ENCODE assay signal across 1 cellular context in the genomic region with DNA sequence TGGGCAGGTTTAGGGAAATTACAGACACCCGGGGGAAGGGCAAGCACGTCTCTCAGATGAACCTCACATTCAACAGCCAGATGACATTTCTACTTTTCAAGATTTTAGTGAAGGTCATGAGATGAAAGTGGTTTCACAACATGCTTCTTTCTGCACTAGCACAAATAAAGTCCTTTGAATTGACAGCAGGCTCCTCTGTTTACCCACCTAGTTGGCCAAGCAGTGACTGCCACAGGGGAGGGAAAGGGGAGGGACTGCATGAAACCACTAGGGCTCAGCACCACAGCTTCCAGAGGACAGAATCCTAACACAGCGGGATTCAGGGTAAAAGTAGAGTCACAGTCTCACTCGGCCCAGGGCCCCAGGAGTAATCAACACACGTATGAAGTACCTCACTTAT.
TF ChIP-seq lines count a peak whose summit lies in the region.

No MANE protein-coding gene starts in this region.

TF ChIP-seq in HepG2, 621 proteins besides CTCF, POLR2A, EP300 and RAD21 (continued from another document and continues in another):
- TF ChIP-seq SOX6 (IDR thresholded peaks at IDR 0.05): no peak
- peak; percentile 16; the same call in 1 of the 2 replicates for TF ChIP-seq SOX6 (CRISPR knock-in tag; IDR thresholded peaks at IDR 0.05)
- no peak for TF ChIP-seq ZNF782 (CRISPR knock-in tag; IDR thresholded peaks at IDR 0.05; ENCODE audit: borderline replicate concordance)
- no peak for TF ChIP-seq ZNF101 (CRISPR knock-in tag; IDR thresholded peaks at IDR 0.05; ENCODE audit: borderline replicate concordance, low read depth)
- TF ChIP-seq JUN (CRISPR knock-in tag; IDR thresholded peaks at IDR 0.05): no peak
- TF ChIP-seq PREB (CRISPR knock-in tag; IDR thresholded peaks at IDR 0.05): no peak
- TF ChIP-seq ZNF382 (CRISPR knock-in tag; IDR thresholded peaks at IDR 0.05; ENCODE audit: borderline replicate concordance): no peak
- TF ChIP-seq, protein P1, sequence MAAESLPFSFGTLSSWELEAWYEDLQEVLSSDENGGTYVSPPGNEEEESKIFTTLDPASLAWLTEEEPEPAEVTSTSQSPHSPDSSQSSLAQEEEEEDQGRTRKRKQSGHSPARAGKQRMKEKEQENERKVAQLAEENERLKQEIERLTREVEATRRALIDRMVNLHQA (CRISPR knock-in tag; IDR thresholded peaks at IDR 0.05): no peak
- TF ChIP-seq AKAP8 (CRISPR knock-in tag; IDR thresholded peaks at IDR 0.05): no peak
- TF ChIP-seq FOXA1 (IDR thresholded peaks at IDR 0.05): no peak
- TF ChIP-seq FOXA1 (CRISPR knock-in tag; IDR thresholded peaks at IDR 0.05): peak; percentile 74
- no peak for TF ChIP-seq ZNF143 (CRISPR knock-in tag; IDR thresholded peaks at IDR 0.05)
- TF ChIP-seq LBX2 (CRISPR knock-in tag; IDR thresholded peaks at IDR 0.05; ENCODE audit: borderline replicate concordance): no peak
- no peak for TF ChIP-seq ZNF792 (CRISPR knock-in tag; IDR thresholded peaks at IDR 0.05)
- peak; percentile 55; the same call in 1 of the 2 replicates for TF ChIP-seq CEBPB (IDR thresholded peaks at IDR 0.05; ENCODE audit: borderline replicate concordance, low read depth, low read length)
- TF ChIP-seq PATZ1 (CRISPR knock-in tag; IDR thresholded peaks at IDR 0.05): no peak
- TF ChIP-seq, protein P2, sequence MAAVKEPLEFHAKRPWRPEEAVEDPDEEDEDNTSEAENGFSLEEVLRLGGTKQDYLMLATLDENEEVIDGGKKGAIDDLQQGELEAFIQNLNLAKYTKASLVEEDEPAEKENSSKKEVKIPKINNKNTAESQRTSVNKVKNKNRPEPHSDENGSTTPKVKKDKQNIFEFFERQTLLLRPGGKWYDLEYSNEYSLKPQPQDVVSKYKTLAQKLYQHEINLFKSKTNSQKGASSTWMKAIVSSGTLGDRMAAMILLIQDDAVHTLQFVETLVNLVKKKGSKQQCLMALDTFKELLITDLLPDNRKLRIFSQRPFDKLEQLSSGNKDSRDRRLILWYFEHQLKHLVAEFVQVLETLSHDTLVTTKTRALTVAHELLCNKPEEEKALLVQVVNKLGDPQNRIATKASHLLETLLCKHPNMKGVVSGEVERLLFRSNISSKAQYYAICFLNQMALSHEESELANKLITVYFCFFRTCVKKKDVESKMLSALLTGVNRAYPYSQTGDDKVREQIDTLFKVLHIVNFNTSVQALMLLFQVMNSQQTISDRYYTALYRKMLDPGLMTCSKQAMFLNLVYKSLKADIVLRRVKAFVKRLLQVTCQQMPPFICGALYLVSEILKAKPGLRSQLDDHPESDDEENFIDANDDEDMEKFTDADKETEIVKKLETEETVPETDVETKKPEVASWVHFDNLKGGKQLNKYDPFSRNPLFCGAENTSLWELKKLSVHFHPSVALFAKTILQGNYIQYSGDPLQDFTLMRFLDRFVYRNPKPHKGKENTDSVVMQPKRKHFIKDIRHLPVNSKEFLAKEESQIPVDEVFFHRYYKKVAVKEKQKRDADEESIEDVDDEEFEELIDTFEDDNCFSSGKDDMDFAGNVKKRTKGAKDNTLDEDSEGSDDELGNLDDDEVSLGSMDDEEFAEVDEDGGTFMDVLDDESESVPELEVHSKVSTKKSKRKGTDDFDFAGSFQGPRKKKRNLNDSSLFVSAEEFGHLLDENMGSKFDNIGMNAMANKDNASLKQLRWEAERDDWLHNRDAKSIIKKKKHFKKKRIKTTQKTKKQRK (IDR thresholded peaks at IDR 0.05; ENCODE audit: low read length): no peak
- TF ChIP-seq HMGXB3 (CRISPR knock-in tag; IDR thresholded peaks at IDR 0.05; ENCODE audit: borderline replicate concordance): no peak
- TF ChIP-seq GABPA (IDR thresholded peaks at IDR 0.05; ENCODE audit: low read depth, low read length): no peak
- TF ChIP-seq GABPA (CRISPR knock-in tag; IDR thresholded peaks at IDR 0.05; ENCODE audit: low read depth): no peak
- peak; percentile 42; the same call in 1 of the 2 replicates for TF ChIP-seq CEBPG (CRISPR knock-in tag; IDR thresholded peaks at IDR 0.05)
- TF ChIP-seq MAFG (CRISPR knock-in tag; IDR thresholded peaks at IDR 0.05): no peak
- TF ChIP-seq CSRNP2 (CRISPR knock-in tag; conservative IDR thresholded peaks at IDR 0.05; ENCODE audit: low read depth): no peak
- peak; percentile 48; the same call in 1 of the 2 replicates for TF ChIP-seq TCF7 (IDR thresholded peaks at IDR 0.05; ENCODE audit: low read depth)
- TF ChIP-seq ZNF44 (CRISPR knock-in tag; IDR thresholded peaks at IDR 0.05): no peak
- no peak for TF ChIP-seq RBM39 (IDR thresholded peaks at IDR 0.05; ENCODE audit: low read depth, low read length, poor library complexity, severe bottlenecking)
- no peak for TF ChIP-seq ZNF530 (CRISPR knock-in tag; IDR thresholded peaks at IDR 0.05; ENCODE audit: low read depth)
- TF ChIP-seq FOSL1 (CRISPR knock-in tag; IDR thresholded peaks at IDR 0.05; ENCODE audit: borderline replicate concordance): no peak
- TF ChIP-seq SOX13 (IDR thresholded peaks at IDR 0.05): no peak
- peak in 1 of 2 experiments; percentile 39; a peak in 1 of 4 replicates for TF ChIP-seq SOX13 (CRISPR knock-in tag; conservative IDR thresholded peaks at IDR 0.05 in 1 of 2, IDR thresholded peaks at IDR 0.05 in 1 of 2)
- no peak for TF ChIP-seq PITX1 (CRISPR knock-in tag; IDR thresholded peaks at IDR 0.05)
- no peak for TF ChIP-seq XBP1 (CRISPR knock-in tag; IDR thresholded peaks at IDR 0.05)
- no peak for TF ChIP-seq HNRNPH1 (optimal IDR thresholded peaks at IDR 0.05; ENCODE audit: low read depth, low read length)
- TF ChIP-seq FOXM1 (CRISPR knock-in tag; IDR thresholded peaks at IDR 0.05): no peak
- TF ChIP-seq MATR3 (CRISPR knock-in tag; IDR thresholded peaks at IDR 0.05): no peak
- TF ChIP-seq KDM6A (CRISPR knock-in tag; IDR thresholded peaks at IDR 0.05; ENCODE audit: low read depth): no peak
- no peak for TF ChIP-seq RAD51 (IDR thresholded peaks at IDR 0.05; ENCODE audit: borderline replicate concordance)
- no peak for TF ChIP-seq ZNF841 (CRISPR knock-in tag; IDR thresholded peaks at IDR 0.05; ENCODE audit: borderline replicate concordance)
- no peak for TF ChIP-seq EEA1 (CRISPR knock-in tag; IDR thresholded peaks at IDR 0.05; ENCODE audit: borderline replicate concordance)
- no peak for TF ChIP-seq REL (CRISPR knock-in tag; conservative IDR thresholded peaks at IDR 0.05)
- no peak for TF ChIP-seq HNF1B (CRISPR knock-in tag; IDR thresholded peaks at IDR 0.05)
- TF ChIP-seq SKI (IDR thresholded peaks at IDR 0.05; ENCODE audit: partially characterized antibody): no peak
- no peak for TF ChIP-seq E2F5 (CRISPR knock-in tag; conservative IDR thresholded peaks at IDR 0.05)
